In genomic region chr3:187903697-187904096, GRCh38 we compare ENCODE assay signal across 33 cellular contexts.
"Had no signal": no experiment of that assay in that cellular context is flagged by ENCODE, and none has a peak within 500 bp of the region (broad histone marks: within the 10 kb centered on the region; RNA-seq: fewer than 3 reads in every experiment).

No MANE protein-coding gene starts in this region.

- FAIRE-seq: colon had no signal

- H3K27ac Mint-ChIP-seq: activated CD4-positive, alpha-beta memory T cell treated with anti-CD3 and anti-CD28 coated beads, Interleukin-2, amount 10 ng/mL, durations not matched to agents 7 days and 5 days; activated CD4-positive, alpha-beta T cell treated with anti-CD3 and anti-CD28 coated beads, Interleukin-2, amount 10 ng/mL, durations not matched to agents 24 days and 14 days; activated CD8-positive, alpha-beta memory T cell treated with anti-CD3 and anti-CD28 coated beads, Interleukin-2, amount 10 ng/mL, durations not matched to agents 7 days and 5 days; activated CD8-positive, alpha-beta T cell treated with anti-CD3 and anti-CD28 coated beads, Interleukin-2, amount 10 ng/mL, durations not matched to agents 7 days and 5 days; activated naive CD4-positive, alpha-beta T cell treated with anti-CD3 and anti-CD28 coated beads, Interleukin-2, amount 10 ng/mL, durations not matched to agents 7 days and 5 days; activated naive CD4-positive, alpha-beta T cell treated with anti-CD3 and anti-CD28 coated beads, Interleukin-2, amount 50 U/mL, for 24 hours; activated naive CD8-positive, alpha-beta T cell; activated naive CD8-positive, alpha-beta T cell treated with anti-CD3 and anti-CD28 coated beads, Interleukin-2, amount 10 ng/mL, durations not matched to agents 7 days and 5 days; activated naive CD8-positive, alpha-beta T cell treated with anti-CD3 and anti-CD28 coated beads, Interleukin-2, amount 50 U/mL, for 24 hours; activated T-cell treated with anti-CD3 and anti-CD28 coated beads, Interleukin-2, amount 50 U/mL, for 24 hours; activated T-helper 2 cell treated with anti-CD3 and anti-CD28 coated beads, Interferon-gamma antibody, Interleukin-2, Interleukin-4, amounts not matched to agents 10 μg/mL and 5 μg/mL and 100 μg/mL, durations not matched to agents 14 hours and 24 hours and 36 hours; T-helper 17 cell; WTC11 had no signal

- H3K4me1 Mint-ChIP-seq: activated naive CD4-positive, alpha-beta T cell treated with anti-CD3 and anti-CD28 coated beads, Interleukin-2, amount 10 ng/mL, durations not matched to agents 7 days and 5 days; activated naive CD4-positive, alpha-beta T cell treated with anti-CD3 and anti-CD28 coated beads, Interleukin-2, amount 50 U/mL, for 24 hours; T-helper 17 cell had no signal

- H3K4me3 ChIP-seq: ascending aorta, body of pancreas, breast epithelium had no signal

- H3K27ac ChIP-seq: ascending aorta, body of pancreas, brain microvascular endothelial cell, breast epithelium, WERI-Rb-1 had no signal

- H3K36me3 Mint-ChIP-seq: activated CD8-positive, alpha-beta memory T cell treated with anti-CD3 and anti-CD28 coated beads, Interleukin-2, amount 10 ng/mL, durations not matched to agents 7 days and 5 days; activated naive CD4-positive, alpha-beta T cell treated with anti-CD3 and anti-CD28 coated beads, Interleukin-2, amount 10 ng/mL, durations not matched to agents 7 days and 5 days; activated naive CD4-positive, alpha-beta T cell treated with anti-CD3 and anti-CD28 coated beads, Interleukin-2, amount 50 U/mL, for 24 hours; activated naive CD8-positive, alpha-beta T cell; WTC11 had no signal

- H3K9me3 Mint-ChIP-seq: activated CD4-positive, alpha-beta memory T cell treated with anti-CD3 and anti-CD28 coated beads, Interleukin-2, amount 10 ng/mL, durations not matched to agents 7 days and 5 days; activated CD4-positive, alpha-beta T cell treated with anti-CD3 and anti-CD28 coated beads, Interleukin-2, amount 10 ng/mL, durations not matched to agents 24 days and 14 days; activated naive CD4-positive, alpha-beta T cell treated with anti-CD3 and anti-CD28 coated beads, Interleukin-2, amount 10 ng/mL, durations not matched to agents 7 days and 5 days; activated naive CD4-positive, alpha-beta T cell treated with anti-CD3 and anti-CD28 coated beads, Interleukin-2, amount 50 U/mL, for 24 hours; activated naive CD8-positive, alpha-beta T cell treated with anti-CD3 and anti-CD28 coated beads, Interleukin-2, amount 10 ng/mL, durations not matched to agents 7 days and 5 days; activated naive CD8-positive, alpha-beta T cell treated with anti-CD3 and anti-CD28 coated beads, Interleukin-2, amount 50 U/mL, for 24 hours; activated T-cell treated with anti-CD3 and anti-CD28 coated beads, Interleukin-2, amount 50 U/mL, for 24 hours; activated T-helper 2 cell treated with anti-CD3 and anti-CD28 coated beads, Interferon-gamma antibody, Interleukin-2, Interleukin-4, amounts not matched to agents 10 μg/mL and 5 μg/mL and 100 μg/mL, durations not matched to agents 14 hours and 24 hours and 36 hours; WTC11 had no signal

- H3K36me3 ChIP-seq: ascending aorta, brain microvascular endothelial cell, breast epithelium, WERI-Rb-1 had no signal

- H3K27me3 Mint-ChIP-seq: activated CD4-positive, alpha-beta T cell treated with anti-CD3 and anti-CD28 coated beads, Interleukin-2, amount 10 ng/mL, durations not matched to agents 24 days and 14 days; activated naive CD4-positive, alpha-beta T cell treated with anti-CD3 and anti-CD28 coated beads, Interleukin-2, amount 50 U/mL, for 24 hours; activated naive CD8-positive, alpha-beta T cell; activated naive CD8-positive, alpha-beta T cell treated with anti-CD3 and anti-CD28 coated beads, Interleukin-2, amount 10 ng/mL, durations not matched to agents 7 days and 5 days; activated T-cell treated with anti-CD3 and anti-CD28 coated beads, Interleukin-2, amount 50 U/mL, for 24 hours; T-helper 17 cell had no signal

- H3K4me1 ChIP-seq: ascending aorta, body of pancreas, breast epithelium had no signal

- H3K9me3 ChIP-seq: ascending aorta, body of pancreas, breast epithelium had no signal

- H3K27me3 ChIP-seq: ascending aorta, body of pancreas, brain microvascular endothelial cell, breast epithelium had no signal

- ATAC-seq: activated CD4-positive, CD25-positive, alpha-beta regulatory T cell treated with anti-CD3 and anti-CD28 coated beads, Interleukin-2, amount 50 U/mL, for 24 hours; activated CD8-positive, alpha-beta memory T cell treated with anti-CD3 and anti-CD28 coated beads, Interleukin-2, amount 10 ng/mL, durations not matched to agents 7 days and 5 days; activated CD8-positive, alpha-beta T cell treated with anti-CD3 and anti-CD28 coated beads, Interleukin-2, amount 10 ng/mL, durations not matched to agents 7 days and 5 days; activated naive CD8-positive, alpha-beta T cell treated with anti-CD3 and anti-CD28 coated beads, Interleukin-2, amount 50 U/mL, for 24 hours; body of pancreas; T-helper 17 cell; WTC11 had no signal

- H3K4me3 Mint-ChIP-seq: activated CD4-positive, alpha-beta memory T cell treated with anti-CD3 and anti-CD28 coated beads, Interleukin-2, amount 10 ng/mL, durations not matched to agents 7 days and 5 days; activated CD4-positive, alpha-beta T cell treated with anti-CD3 and anti-CD28 coated beads, Interleukin-2, amount 10 ng/mL, durations not matched to agents 24 days and 14 days; activated CD8-positive, alpha-beta memory T cell treated with anti-CD3 and anti-CD28 coated beads, Interleukin-2, amount 10 ng/mL, durations not matched to agents 7 days and 5 days; activated CD8-positive, alpha-beta T cell treated with anti-CD3 and anti-CD28 coated beads, Interleukin-2, amount 10 ng/mL, durations not matched to agents 7 days and 5 days; activated naive CD4-positive, alpha-beta T cell treated with anti-CD3 and anti-CD28 coated beads, Interleukin-2, amount 10 ng/mL, durations not matched to agents 7 days and 5 days; activated naive CD4-positive, alpha-beta T cell treated with anti-CD3 and anti-CD28 coated beads, Interleukin-2, amount 50 U/mL, for 24 hours; activated naive CD8-positive, alpha-beta T cell; activated naive CD8-positive, alpha-beta T cell treated with anti-CD3 and anti-CD28 coated beads, Interleukin-2, amount 10 ng/mL, durations not matched to agents 7 days and 5 days; activated naive CD8-positive, alpha-beta T cell treated with anti-CD3 and anti-CD28 coated beads, Interleukin-2, amount 50 U/mL, for 24 hours; activated T-cell treated with anti-CD3 and anti-CD28 coated beads, Interleukin-2, amount 50 U/mL, for 24 hours; T-helper 17 cell; WTC11 had no signal

- DNase-seq: activated CD4-positive, alpha-beta memory T cell treated with anti-CD3 and anti-CD28 coated beads, Interleukin-2, amount 10 ng/mL, durations not matched to agents 7 days and 5 days; activated CD4-positive, alpha-beta T cell treated with anti-CD3 and anti-CD28 coated beads for 4 hours; activated CD4-positive, alpha-beta T cell treated with anti-CD3 and anti-CD28 coated beads, Interleukin-2, amount 10 ng/mL, durations not matched to agents 24 days and 14 days; activated CD4-positive, alpha-beta T cell treated with anti-CD3 and anti-CD28 coated beads, Interleukin-2, amount 50 U/mL, for 48 hours; activated CD4-positive, CD25-positive, alpha-beta regulatory T cell; activated CD8-positive, alpha-beta memory T cell treated with anti-CD3 and anti-CD28 coated beads for 24 hours; activated CD8-positive, alpha-beta memory T cell treated with anti-CD3 and anti-CD28 coated beads, Interleukin-2, amount 10 ng/mL, durations not matched to agents 7 days and 5 days; activated CD8-positive, alpha-beta memory T cell treated with anti-CD3 and anti-CD28 coated beads, Interleukin-2, amount 50 U/mL, for 48 hours; activated CD8-positive, alpha-beta T cell treated with anti-CD3 and anti-CD28 coated beads, Interleukin-2, amount 10 ng/mL, durations not matched to agents 7 days and 5 days; activated effector memory CD4-positive, alpha-beta T cell treated with Interleukin-2 at 50 U/mL for 16 hours; activated gamma-delta T cell; activated naive CD4-positive, alpha-beta T cell treated with anti-CD3 and anti-CD28 coated beads, Interleukin-2, amount 10 ng/mL, durations not matched to agents 7 days and 5 days; activated naive CD4-positive, alpha-beta T cell treated with Interleukin-2 at 50 U/mL for 16 hours; activated naive CD8-positive, alpha-beta T cell treated with anti-CD3 and anti-CD28 coated beads, Interleukin-2, amount 10 ng/mL, durations not matched to agents 7 days and 5 days; activated naive CD8-positive, alpha-beta T cell treated with anti-CD3 and anti-CD28 coated beads, Interleukin-2, amount 50 U/mL, for 24 hours; activated T-cell treated with anti-CD3 and anti-CD28 coated beads, Interleukin-2, amount 50 U/mL, for 24 hours; activated T-cell treated with anti-CD3 and anti-CD28 coated beads, Interleukin-2, amount 50 U/mL, for 48 hours; amygdala; anterior cingulate cortex; body of pancreas; brain microvascular endothelial cell; central memory CD4-positive, alpha-beta T cell; T-helper 17 cell; T1000; WERI-Rb-1 had no signal
